24 cellular contexts compared by ENCODE assay signal in the genomic region with DNA sequence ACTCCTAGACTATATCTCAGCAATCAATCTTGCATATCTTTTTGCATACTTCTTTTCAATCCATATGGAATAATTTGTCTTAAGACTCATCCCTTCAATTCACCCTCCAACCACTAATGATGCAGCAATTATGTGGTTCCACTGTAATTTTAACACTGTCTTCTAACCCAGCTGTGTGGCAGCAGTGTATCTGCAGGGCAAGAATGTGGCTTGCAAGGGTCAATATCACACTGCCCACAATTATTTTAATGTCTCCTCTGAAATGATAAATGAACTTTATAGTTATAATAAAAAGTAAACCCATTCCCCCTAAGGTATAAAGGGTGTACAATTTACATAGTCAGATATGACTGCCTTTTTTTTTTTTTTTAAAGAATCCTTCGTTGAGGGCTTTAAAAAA.
"Had no signal": no experiment of that assay in that cellular context is flagged by ENCODE, and none has a peak within 500 bp of the region (broad histone marks: within the 10 kb centered on the region; RNA-seq: fewer than 3 reads in every experiment).

No MANE protein-coding gene starts in this region.

- H3K27me3 ChIP-seq: colonic mucosa, gastrocnemius medialis, sigmoid colon, spleen, testis, tibial artery, upper lobe of left lung had no signal

- H3K9me3 ChIP-seq: colonic mucosa, mucosa of descending colon, psoas muscle, sigmoid colon, testis, tibial artery, upper lobe of left lung had no signal

- DNase-seq: colonic mucosa; effector CD8-positive, alpha-beta T cell; endodermal cell; foreskin fibroblast; gastrocnemius medialis; head of caudate nucleus; kidney; mucosa of descending colon; naive thymus-derived CD4-positive, alpha-beta T cell; nucleus accumbens; posterior cingulate gyrus; psoas muscle; right cardiac atrium; sigmoid colon; spleen; stimulated activated CD4-positive, alpha-beta T cell treated with anti-CD3 and anti-CD28 coated beads, Interleukin-4, amount 100 ng/mL, for 4 hours; stimulated activated naive CD8-positive, alpha-beta T cell treated with anti-CD3 and anti-CD28 coated beads, Interleukin-15, Interleukin-2, amounts not matched to agents 100 U/mL and 50 U/mL, for 24 hours; substantia nigra; testis; tibial artery; upper lobe of left lung had no signal

- H3K4me3 ChIP-seq: colonic mucosa, gastrocnemius medialis, lung, mucosa of descending colon, psoas muscle, sigmoid colon, skin epidermis, spleen, testis, tibial artery, upper lobe of left lung had no signal

- H3K27ac ChIP-seq: colonic mucosa, epithelial cell of prostate, gastrocnemius medialis, psoas muscle, sigmoid colon, skin epidermis, spleen, testis, tibial artery, upper lobe of left lung had no signal

- H3K36me3 ChIP-seq: colonic mucosa, gastrocnemius medialis, sigmoid colon, spleen, tibial artery, upper lobe of left lung had no signal
